In genomic region chr20:58268421-58268821, GRCh38 we compare ENCODE assay signal across 19 cellular contexts. TPM values are rescaled to one million over a fixed set of nuclear protein-coding genes. Genes with fewer than 3 reads are reported as not detected.
A peak's percentile ranks its signal among the peaks of the same experiment; 100 is the strongest.
DNase-seq lines count a peak whose midpoint lies in the region; ATAC-seq and TF ChIP-seq lines count a peak whose summit lies in the region.
"Had no signal": no experiment of that assay in that cellular context is flagged by ENCODE, and none has a peak within 500 bp of the region (broad histone marks: within the 10 kb centered on the region; RNA-seq: fewer than 3 reads in every experiment).

No MANE protein-coding gene starts in this region.

- H3K9ac ChIP-seq in DND-41 (ENCODE audit: low read depth, low read length), result no peak overlapping the region
- H3K9ac ChIP-seq in mesenchymal stem cell (ENCODE audit: low read length), result no peak overlapping the region

- H3K36me3 ChIP-seq in DND-41 (ENCODE audit: insufficient read depth, low read length) (no peaks in the 10 kb centered on the region), mesenchymal stem cell (ENCODE audit: control insufficient read depth in 1 of 2, insufficient read depth in 2 of 2, low read depth in 1 of 2, low read length in 2 of 2) (peaks cover 50 to 93% of the 10 kb centered on the region in 2 experiments)

- no peak overlapping the region for H2AK5ac ChIP-seq in mesenchymal stem cell (ENCODE audit: low read length, severe bottlenecking)

- 99% methylated on average over 7 of the region's 7 CpGs for WGBS in mesenchymal stem cell

- no peaks in the 10 kb centered on the region for H3K9me3 Mint-ChIP-seq in CD4-positive, alpha-beta T cell
- no peaks in the 10 kb centered on the region for H3K9me3 Mint-ChIP-seq in activated T-helper 1 cell treated with anti-CD3 and anti-CD28 coated beads, Interleukin-12 subunit alpha, Interleukin-12 subunit beta, Interleukin-2, Interleukin-4 antibody, amounts not matched to agents 30 ng/mL and 10 ng/mL and 1 ng/mL, durations not matched to agents 14 hours and 24 hours and 36 hours

- no peak for TF ChIP-seq CTCF in CD4-positive, alpha-beta T cell (IDR thresholded peaks at IDR 0.05)
- TF ChIP-seq CTCF in DND-41 (IDR thresholded peaks at IDR 0.05; ENCODE audit: borderline replicate concordance, extremely low read depth, low read length, poor library complexity, severe bottlenecking) (no peak), GM13976 (IDR thresholded peaks at IDR 0.05; ENCODE audit: borderline replicate concordance, control extremely low read depth, extremely low read depth, insufficient read depth, missing control alignments) (no peak)

- peaks cover 9% of the 10 kb centered on the region for H3K4me1 ChIP-seq in DND-41 (ENCODE audit: insufficient read depth, low read length)
- peaks cover 5% of the 10 kb centered on the region for H3K4me1 ChIP-seq in mesenchymal stem cell (ENCODE audit: control insufficient read depth, insufficient read depth, low read depth, low read length)
- H3K4me1 ChIP-seq: suprapubic skin had no signal

- peaks cover 30% of the 10 kb centered on the region for H3K4me1 Mint-ChIP-seq in CD4-positive, alpha-beta T cell (ENCODE audit: low read depth)
- peaks cover 46% of the 10 kb centered on the region for H3K4me1 Mint-ChIP-seq in activated T-helper 1 cell treated with anti-CD3 and anti-CD28 coated beads, Interleukin-12 subunit alpha, Interleukin-12 subunit beta, Interleukin-2, Interleukin-4 antibody, amounts not matched to agents 30 ng/mL and 10 ng/mL and 1 ng/mL, durations not matched to agents 14 hours and 24 hours and 36 hours (ENCODE audit: low read depth)

- no peak overlapping the region for H2BK12ac ChIP-seq in mesenchymal stem cell (ENCODE audit: low read length in 2 of 2)

- POLR2A ChIA-PET in CD4-positive, alpha-beta T cell (lab: Charles Lee), result no interaction called here

- intact Hi-C loops in CD4-positive, alpha-beta T cell (cut with DNase I, micrococcal nuclease), result no loop called here
- intact Hi-C loops in activated T-helper 1 cell treated with anti-CD3 and anti-CD28 coated beads, Interleukin-12 subunit alpha, Interleukin-12 subunit beta, Interleukin-2, Interleukin-4 antibody, amounts not matched to agents 30 ng/mL and 10 ng/mL and 1 ng/mL, durations not matched to agents 14 hours and 24 hours and 36 hours (cut with micrococcal nuclease), result no loop called here

- H3K27ac Mint-ChIP-seq in CD4-positive, alpha-beta T cell, result peak overlapping the region; percentile 31
- peak overlapping the region; percentile 65 for H3K27ac Mint-ChIP-seq in activated T-helper 1 cell treated with anti-CD3 and anti-CD28 coated beads, Interleukin-12 subunit alpha, Interleukin-12 subunit beta, Interleukin-2, Interleukin-4 antibody, amounts not matched to agents 30 ng/mL and 10 ng/mL and 1 ng/mL, durations not matched to agents 14 hours and 24 hours and 36 hours
- H3K27ac Mint-ChIP-seq: progenitor cell of endocrine pancreas had no signal

- no peak for DNase-seq in CD4-positive, alpha-beta T cell
- no peak for DNase-seq in DND-41
- DNase-seq in activated T-helper 1 cell treated with anti-CD3 and anti-CD28 coated beads, Interleukin-12 subunit alpha, Interleukin-12 subunit beta, Interleukin-2, Interleukin-4 antibody, amounts not matched to agents 30 ng/mL and 10 ng/mL and 1 ng/mL, durations not matched to agents 14 hours and 24 hours and 36 hours (ENCODE audit: low spot score), result no peak
- DNase-seq in mesenchymal stem cell, result no peak
- no peak for DNase-seq in GM13976 (ENCODE audit: low spot score)
- no peak for DNase-seq in NCI-H1417 treated with DMSO at 0.1 percent for 48 hours (lab: John Stamatoyannopoulos, UW)
- DNase-seq: GF-D8; islet precursor cell; NCI-H146; NCI-H774; stimulated activated CD4-positive, alpha-beta T cell treated with anti-CD3 and anti-CD28 coated beads, Interleukin-4, amount 100 ng/mL, for 1 hour had no signal

- ATAC-seq in CD4-positive, alpha-beta T cell (ENCODE audit: poor library complexity), result no peak
- ATAC-seq in DND-41 (ENCODE audit: insufficient read depth, low read depth) (no peak), HG03432 (IDR thresholded peaks at IDR 0.05; ENCODE audit: unreplicated experiment) (no peak)
- ATAC-seq: GM12878 had no signal

- no peaks in the 10 kb centered on the region for H3K27me3 ChIP-seq in CD4-positive, alpha-beta T cell (ENCODE audit: control insufficient read depth, insufficient read depth, low read length)
- H3K27me3 ChIP-seq in DND-41 (ENCODE audit: insufficient read depth, low read length, poor library complexity) (no peaks in the 10 kb centered on the region), mesenchymal stem cell (ENCODE audit: control insufficient read depth in 1 of 2, insufficient read depth in 1 of 2, low read length in 2 of 2) (no peaks in the 10 kb centered on the region)
- H3K27me3 ChIP-seq: suprapubic skin had no signal

- no peak overlapping the region for H3K18ac ChIP-seq in mesenchymal stem cell (ENCODE audit: low read depth in 1 of 2, low read length in 2 of 2)

- H3K4me3 Mint-ChIP-seq in CD4-positive, alpha-beta T cell, result peak overlapping the region; percentile 11
- peak overlapping the region; percentile 6 for H3K4me3 Mint-ChIP-seq in activated T-helper 1 cell treated with anti-CD3 and anti-CD28 coated beads, Interleukin-12 subunit alpha, Interleukin-12 subunit beta, Interleukin-2, Interleukin-4 antibody, amounts not matched to agents 30 ng/mL and 10 ng/mL and 1 ng/mL, durations not matched to agents 14 hours and 24 hours and 36 hours

- no peak overlapping the region for H2BK15ac ChIP-seq in mesenchymal stem cell (ENCODE audit: low read depth, poor library complexity, severe bottlenecking)

- H3K9me3 ChIP-seq in CD4-positive, alpha-beta T cell (ENCODE audit: control insufficient read depth, low read length), result no peaks in the 10 kb centered on the region
- H3K9me3 ChIP-seq in DND-41 (ENCODE audit: insufficient read depth, low read length, severe bottlenecking), result no peaks in the 10 kb centered on the region
- no peaks in the 10 kb centered on the region for H3K9me3 ChIP-seq in mesenchymal stem cell (ENCODE audit: control insufficient read depth, low read length)
- H3K9me3 ChIP-seq: suprapubic skin had no signal

- no peak overlapping the region for H3K4ac ChIP-seq in mesenchymal stem cell (ENCODE audit: low read depth in 1 of 2, low read length in 2 of 2)

- in situ Hi-C loops in GM13976 (cut with MboI; ENCODE audit: low sequenced_read_pairs, unreplicated experiment), result no loop called here

- H3K23ac ChIP-seq in mesenchymal stem cell (ENCODE audit: low read length in 2 of 2), result no peak overlapping the region

- no peak overlapping the region for H4K91ac ChIP-seq in mesenchymal stem cell (ENCODE audit: low read length)

- H4K20me1 ChIP-seq in DND-41 (ENCODE audit: insufficient read depth, low read length), result no peaks in the 10 kb centered on the region

- H2BK5ac ChIP-seq in mesenchymal stem cell (ENCODE audit: low read depth, low read length, poor library complexity, severe bottlenecking), result no peak overlapping the region

- no peak overlapping the region for H3K14ac ChIP-seq in mesenchymal stem cell (ENCODE audit: low read length in 2 of 2)

- H3K4me2 ChIP-seq in DND-41 (ENCODE audit: insufficient read depth, low read length), result no peak overlapping the region
- H3K4me2 ChIP-seq in mesenchymal stem cell (ENCODE audit: low read length, poor library complexity, severe bottlenecking), result no peak overlapping the region

- no peak overlapping the region for H2BK120ac ChIP-seq in mesenchymal stem cell (ENCODE audit: low read depth, low read length)

- peak overlapping the region; percentile 40 for H4K8ac ChIP-seq in mesenchymal stem cell (ENCODE audit: low read length)

- H3K79me1 ChIP-seq in mesenchymal stem cell (replicated peaks; ENCODE audit: low read length, poor library complexity, severe bottlenecking), result peaks cover 60% of the 10 kb centered on the region

- 0 out of 2 replicates have a peak overlapping the region, but pooled peaks have one; percentile 68 for H2AFZ ChIP-seq in DND-41 (ENCODE audit: low read depth, low read length)
- no peak overlapping the region for H2AFZ ChIP-seq in mesenchymal stem cell (ENCODE audit: low read depth, low read length)

- no peak overlapping the region for H3K27ac ChIP-seq in CD4-positive, alpha-beta T cell (ENCODE audit: low read depth, low read length)
- no peak overlapping the region for H3K27ac ChIP-seq in DND-41 (ENCODE audit: low read length)
- H3K27ac ChIP-seq in mesenchymal stem cell (ENCODE audit: low read length, poor library complexity, severe bottlenecking), result no peak overlapping the region
- H3K27ac ChIP-seq: SK-N-MC, suprapubic skin had no signal

- H3K4me3 ChIP-seq in DND-41 (ENCODE audit: low read depth in 1 of 2, low read length in 2 of 2), result no peak overlapping the region
- H3K4me3 ChIP-seq in mesenchymal stem cell (ENCODE audit: insufficient read depth in 1 of 2, low read depth in 1 of 2, low read length in 2 of 2), result no peak overlapping the region
- H3K4me3 ChIP-seq: GM12878, SK-N-MC, suprapubic skin had no signal

- no peaks in the 10 kb centered on the region for H3K79me2 ChIP-seq in DND-41 (ENCODE audit: insufficient read depth, low read length)

- peaks cover 50% of the 10 kb centered on the region for H3K36me3 Mint-ChIP-seq in CD4-positive, alpha-beta T cell (ENCODE audit: low read depth)
- peaks cover 37% of the 10 kb centered on the region for H3K36me3 Mint-ChIP-seq in activated T-helper 1 cell treated with anti-CD3 and anti-CD28 coated beads, Interleukin-12 subunit alpha, Interleukin-12 subunit beta, Interleukin-2, Interleukin-4 antibody, amounts not matched to agents 30 ng/mL and 10 ng/mL and 1 ng/mL, durations not matched to agents 14 hours and 24 hours and 36 hours (ENCODE audit: low read depth)

- CTCF ChIA-PET in CD4-positive, alpha-beta T cell (lab: Charles Lee), result no interaction called here

- no peaks in the 10 kb centered on the region for H3K27me3 Mint-ChIP-seq in CD4-positive, alpha-beta T cell
- no peaks in the 10 kb centered on the region for H3K27me3 Mint-ChIP-seq in activated T-helper 1 cell treated with anti-CD3 and anti-CD28 coated beads, Interleukin-12 subunit alpha, Interleukin-12 subunit beta, Interleukin-2, Interleukin-4 antibody, amounts not matched to agents 30 ng/mL and 10 ng/mL and 1 ng/mL, durations not matched to agents 14 hours and 24 hours and 36 hours (ENCODE audit: insufficient read depth)
- H3K27me3 Mint-ChIP-seq: progenitor cell of endocrine pancreas had no signal

RNA-seq across cellular contexts. Expression of gene ANKRD60, which starts 40.0 kb away (rescaled TPM):
- not detected for total RNA-seq in CD4-positive, alpha-beta T cell
- total RNA-seq in activated T-helper 1 cell treated with anti-CD3 and anti-CD28 coated beads, Interleukin-12 subunit alpha, Interleukin-12 subunit beta, Interleukin-2, Interleukin-4 antibody, amounts not matched to agents 30 ng/mL and 10 ng/mL and 1 ng/mL, durations not matched to agents 14 hours and 24 hours and 36 hours, result not detected in 2 replicates
- polyA plus RNA-seq in mesenchymal stem cell (2013, experiment 1 of 2), result not detected
- polyA plus RNA-seq in mesenchymal stem cell (2013, experiment 2 of 2), result not detected
- total RNA-seq: GM12878, HT1080, progenitor cell of endocrine pancreas, skeletal muscle tissue, suprapubic skin had no signal
- polyA plus RNA-seq: GM12878, neural cell had no signal

RNA-seq across cellular contexts. Expression of gene RAB22A, which starts 41.1 kb away (rescaled TPM):
- 10 to 100 TPM; 16.5 to 17.2 TPM for total RNA-seq in CD4-positive, alpha-beta T cell
- total RNA-seq in activated T-helper 1 cell treated with anti-CD3 and anti-CD28 coated beads, Interleukin-12 subunit alpha, Interleukin-12 subunit beta, Interleukin-2, Interleukin-4 antibody, amounts not matched to agents 30 ng/mL and 10 ng/mL and 1 ng/mL, durations not matched to agents 14 hours and 24 hours and 36 hours, result 16.9 and 19.2 TPM in 2 replicates
- polyA plus RNA-seq in mesenchymal stem cell (2013, experiment 1 of 2), result 16.4 TPM
- polyA plus RNA-seq in mesenchymal stem cell (2013, experiment 2 of 2), result 16.1 TPM
